In the genomic region with DNA sequence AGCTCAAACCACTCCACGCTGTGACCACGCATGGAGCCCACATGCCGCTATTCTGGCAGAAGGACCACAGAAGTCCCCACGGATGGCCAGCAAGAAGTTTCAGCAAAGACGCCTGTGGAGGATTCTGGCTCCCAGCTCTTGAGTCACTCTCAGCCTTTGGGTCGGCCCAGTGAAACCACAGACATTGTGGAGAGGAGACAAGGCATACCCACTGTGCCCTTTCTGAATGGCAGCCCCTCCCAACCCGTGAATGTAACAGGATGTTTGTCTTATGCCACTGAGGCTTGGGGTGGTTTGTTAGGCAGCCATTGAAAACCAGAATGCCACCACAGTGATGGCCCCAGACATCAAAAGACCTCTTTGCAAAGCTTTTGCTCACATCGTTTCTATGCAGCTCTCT, we compare ENCODE assay signal across 1 cellular context.
TF ChIP-seq lines count a peak whose summit lies in the region.

No MANE protein-coding gene starts in this region.

TF ChIP-seq in SK-N-SH, 30 proteins besides CTCF, POLR2A, EP300 and RAD21 (continued from another document):
- TF ChIP-seq, protein P1, sequence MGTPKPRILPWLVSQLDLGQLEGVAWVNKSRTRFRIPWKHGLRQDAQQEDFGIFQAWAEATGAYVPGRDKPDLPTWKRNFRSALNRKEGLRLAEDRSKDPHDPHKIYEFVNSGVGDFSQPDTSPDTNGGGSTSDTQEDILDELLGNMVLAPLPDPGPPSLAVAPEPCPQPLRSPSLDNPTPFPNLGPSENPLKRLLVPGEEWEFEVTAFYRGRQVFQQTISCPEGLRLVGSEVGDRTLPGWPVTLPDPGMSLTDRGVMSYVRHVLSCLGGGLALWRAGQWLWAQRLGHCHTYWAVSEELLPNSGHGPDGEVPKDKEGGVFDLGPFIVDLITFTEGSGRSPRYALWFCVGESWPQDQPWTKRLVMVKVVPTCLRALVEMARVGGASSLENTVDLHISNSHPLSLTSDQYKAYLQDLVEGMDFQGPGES (IDR thresholded peaks at IDR 0.05; ENCODE audit: low read depth, low read length): no peak
- TF ChIP-seq NFIC (IDR thresholded peaks at IDR 0.05; ENCODE audit: borderline replicate concordance) (no peak), TCF12 (IDR thresholded peaks at IDR 0.05) (no peak), RXRA (IDR thresholded peaks at IDR 0.05; ENCODE audit: borderline replicate concordance, low read depth) (no peak), GATA2 (CRISPR knock-in tag; IDR thresholded peaks at IDR 0.05) (no peak), YY1 (IDR thresholded peaks at IDR 0.05; ENCODE audit: low read depth) (no peak), FOXJ3 (CRISPR knock-in tag; IDR thresholded peaks at IDR 0.05) (no peak), CHD2 (IDR thresholded peaks at IDR 0.05; ENCODE audit: low read length, partially characterized antibody) (no peak), SIN3A (IDR thresholded peaks at IDR 0.05; ENCODE audit: borderline replicate concordance, low read depth, low read length) (no peak)
- TF ChIP-seq, protein P2, sequence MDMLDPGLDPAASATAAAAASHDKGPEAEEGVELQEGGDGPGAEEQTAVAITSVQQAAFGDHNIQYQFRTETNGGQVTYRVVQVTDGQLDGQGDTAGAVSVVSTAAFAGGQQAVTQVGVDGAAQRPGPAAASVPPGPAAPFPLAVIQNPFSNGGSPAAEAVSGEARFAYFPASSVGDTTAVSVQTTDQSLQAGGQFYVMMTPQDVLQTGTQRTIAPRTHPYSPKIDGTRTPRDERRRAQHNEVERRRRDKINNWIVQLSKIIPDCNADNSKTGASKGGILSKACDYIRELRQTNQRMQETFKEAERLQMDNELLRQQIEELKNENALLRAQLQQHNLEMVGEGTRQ (IDR thresholded peaks at IDR 0.05; ENCODE audit: borderline replicate concordance, low read depth, low read length): no peak
- TF ChIP-seq, protein P3, sequence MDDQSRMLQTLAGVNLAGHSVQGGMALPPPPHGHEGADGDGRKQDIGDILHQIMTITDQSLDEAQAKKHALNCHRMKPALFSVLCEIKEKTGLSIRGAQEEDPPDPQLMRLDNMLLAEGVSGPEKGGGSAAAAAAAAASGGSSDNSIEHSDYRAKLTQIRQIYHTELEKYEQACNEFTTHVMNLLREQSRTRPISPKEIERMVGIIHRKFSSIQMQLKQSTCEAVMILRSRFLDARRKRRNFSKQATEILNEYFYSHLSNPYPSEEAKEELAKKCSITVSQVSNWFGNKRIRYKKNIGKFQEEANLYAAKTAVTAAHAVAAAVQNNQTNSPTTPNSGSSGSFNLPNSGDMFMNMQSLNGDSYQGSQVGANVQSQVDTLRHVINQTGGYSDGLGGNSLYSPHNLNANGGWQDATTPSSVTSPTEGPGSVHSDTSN (IDR thresholded peaks at IDR 0.05): no peak
